15 cellular contexts compared by ENCODE assay signal in the genomic region with DNA sequence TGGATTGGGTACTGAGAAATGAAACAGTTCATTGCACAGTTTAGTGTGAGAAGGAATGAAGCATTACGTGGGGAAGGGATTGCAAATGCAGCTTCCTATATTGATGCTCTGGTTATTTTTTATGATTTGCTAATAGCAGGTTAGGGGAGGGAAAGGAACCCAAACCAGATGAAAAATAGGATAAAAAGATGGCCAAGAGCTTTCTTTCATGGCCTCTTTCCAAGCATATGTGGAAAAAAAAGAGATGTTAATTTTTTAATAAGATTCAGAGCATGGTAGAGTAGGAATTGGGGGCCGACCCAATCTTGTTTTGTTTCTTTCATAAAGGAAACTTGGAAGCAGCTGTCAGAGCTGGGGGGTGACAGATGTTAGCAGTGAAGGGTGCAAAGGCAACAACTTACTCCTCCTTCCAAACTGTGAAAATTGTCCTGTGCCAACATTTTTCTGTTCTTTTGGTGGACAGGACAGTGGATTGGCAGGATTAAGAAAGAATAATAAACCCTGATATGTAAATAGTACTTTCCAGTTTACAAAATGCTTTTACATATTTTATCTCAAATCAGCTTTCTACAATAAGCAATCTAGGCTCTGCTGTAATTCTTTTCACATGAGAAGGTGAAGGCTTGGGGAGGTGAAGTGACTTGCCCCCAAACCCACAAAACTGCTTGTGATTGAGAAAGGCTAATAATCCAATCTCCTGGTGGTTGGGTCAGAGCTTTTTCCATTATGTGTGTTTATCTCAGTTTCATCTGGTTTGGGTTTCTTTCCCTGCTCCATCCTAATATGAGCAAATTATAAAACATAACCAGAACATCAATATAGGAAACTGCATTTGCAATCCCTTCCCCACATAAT.
"Had no signal": no experiment of that assay in that cellular context is flagged by ENCODE, and none has a peak within 500 bp of the region (broad histone marks: within the 10 kb centered on the region; RNA-seq: fewer than 3 reads in every experiment).

No MANE protein-coding gene starts in this region.

- H3K27me3 Mint-ChIP-seq: activated CD4-positive, alpha-beta T cell treated with anti-CD3 and anti-CD28 coated beads, Interleukin-2, amount 10 ng/mL, durations not matched to agents 7 days and 5 days had no signal

- H3K27me3 ChIP-seq: brain microvascular endothelial cell, hepatocyte, tibial nerve had no signal

- H3K4me3 ChIP-seq: hepatocyte, smooth muscle cell, tibial nerve had no signal

- DNase-seq: activated B cell treated with CpG ODN at 0.5 μM for 24 hours; activated CD4-positive, alpha-beta T cell treated with anti-CD3 and anti-CD28 coated beads, Interleukin-2, amount 10 ng/mL, durations not matched to agents 7 days and 5 days; activated T-cell treated with anti-CD3 and anti-CD28 coated beads for 4 hours; amygdala; brain microvascular endothelial cell; cerebellar nuclear complex; retina had no signal

- ATAC-seq: stimulated activated effector memory CD8-positive, alpha-beta T cell treated with anti-CD3 and anti-CD28 coated beads, Interleukin-12 subunit alpha, Interleukin-12 subunit beta, amount 100 ng/mL, for 72 hours had no signal

- H3K4me1 ChIP-seq: parathyroid adenoma had no signal

- H3K4me1 Mint-ChIP-seq: activated B cell treated with CpG ODN at 0.5 μM for 24 hours; activated CD4-positive, alpha-beta T cell treated with anti-CD3 and anti-CD28 coated beads, Interleukin-2, amount 10 ng/mL, durations not matched to agents 7 days and 5 days; activated naive CD4-positive, alpha-beta T cell treated with anti-CD3 and anti-CD28 coated beads, Interleukin-2, amount 50 U/mL, for 24 hours; stimulated activated effector memory CD8-positive, alpha-beta T cell treated with anti-CD3 and anti-CD28 coated beads, Interleukin-12 subunit alpha, Interleukin-12 subunit beta, amount 100 ng/mL, for 72 hours had no signal

- H3K4me3 Mint-ChIP-seq: activated B cell treated with CpG ODN at 0.5 μM for 24 hours; activated CD4-positive, alpha-beta T cell treated with anti-CD3 and anti-CD28 coated beads, Interleukin-2, amount 10 ng/mL, durations not matched to agents 7 days and 5 days; activated naive CD4-positive, alpha-beta T cell treated with anti-CD3 and anti-CD28 coated beads, Interleukin-2, amount 50 U/mL, for 24 hours; stimulated activated effector memory CD8-positive, alpha-beta T cell treated with anti-CD3 and anti-CD28 coated beads, Interleukin-12 subunit alpha, Interleukin-12 subunit beta, amount 100 ng/mL, for 72 hours; T-helper 1 cell treated with Interleukin-12 subunit alpha and Interleukin-12 subunit beta and Interleukin-4 antibody, amounts not matched to agents 30 μg/mL and 1 μg/mL, for 36 hours had no signal

- H3K27ac Mint-ChIP-seq: activated B cell treated with CpG ODN at 0.5 μM for 24 hours; activated CD4-positive, alpha-beta T cell treated with anti-CD3 and anti-CD28 coated beads, Interleukin-2, amount 10 ng/mL, durations not matched to agents 7 days and 5 days; activated naive CD4-positive, alpha-beta T cell treated with anti-CD3 and anti-CD28 coated beads, Interleukin-2, amount 50 U/mL, for 24 hours; activated T-helper 2 cell treated with anti-CD3 and anti-CD28 coated beads, Interferon-gamma antibody, Interleukin-2, Interleukin-4, amounts not matched to agents 10 μg/mL and 5 μg/mL and 100 μg/mL, durations not matched to agents 14 hours and 24 hours and 36 hours; stimulated activated effector memory CD8-positive, alpha-beta T cell treated with anti-CD3 and anti-CD28 coated beads, Interleukin-12 subunit alpha, Interleukin-12 subunit beta, amount 100 ng/mL, for 72 hours; T-helper 1 cell treated with Interleukin-12 subunit alpha and Interleukin-12 subunit beta and Interleukin-4 antibody, amounts not matched to agents 30 μg/mL and 1 μg/mL, for 36 hours had no signal

- H3K9me3 Mint-ChIP-seq: activated B cell treated with CpG ODN at 0.5 μM for 24 hours; activated CD4-positive, alpha-beta T cell treated with anti-CD3 and anti-CD28 coated beads, Interleukin-2, amount 10 ng/mL, durations not matched to agents 7 days and 5 days; activated naive CD4-positive, alpha-beta T cell treated with anti-CD3 and anti-CD28 coated beads, Interleukin-2, amount 50 U/mL, for 24 hours; activated T-helper 2 cell treated with anti-CD3 and anti-CD28 coated beads, Interferon-gamma antibody, Interleukin-2, Interleukin-4, amounts not matched to agents 10 μg/mL and 5 μg/mL and 100 μg/mL, durations not matched to agents 14 hours and 24 hours and 36 hours; stimulated activated effector memory CD8-positive, alpha-beta T cell treated with anti-CD3 and anti-CD28 coated beads, Interleukin-12 subunit alpha, Interleukin-12 subunit beta, amount 100 ng/mL, for 72 hours; T-helper 1 cell treated with Interleukin-12 subunit alpha and Interleukin-12 subunit beta and Interleukin-4 antibody, amounts not matched to agents 30 μg/mL and 1 μg/mL, for 36 hours had no signal

- H3K36me3 ChIP-seq: brain microvascular endothelial cell, tibial nerve had no signal

- H3K36me3 Mint-ChIP-seq: activated naive CD4-positive, alpha-beta T cell treated with anti-CD3 and anti-CD28 coated beads, Interleukin-2, amount 50 U/mL, for 24 hours; stimulated activated effector memory CD8-positive, alpha-beta T cell treated with anti-CD3 and anti-CD28 coated beads, Interleukin-12 subunit alpha, Interleukin-12 subunit beta, amount 100 ng/mL, for 72 hours had no signal

- H3K27ac ChIP-seq: brain microvascular endothelial cell, hepatocyte, parathyroid adenoma, tibial nerve had no signal

- H3K9me3 ChIP-seq: tibial nerve had no signal
